ENCODE assay signal across 20 cellular contexts in genomic region chr15:78615151-78615589, GRCh38. TPM values are rescaled to one million over a fixed set of nuclear protein-coding genes. Genes with fewer than 3 reads are reported as not detected.
"Had no signal": no experiment of that assay in that cellular context is flagged by ENCODE, and none has a peak within 500 bp of the region (broad histone marks: within the 10 kb centered on the region; RNA-seq: fewer than 3 reads in every experiment).

No MANE protein-coding gene starts in this region.

- H3K4me3 Mint-ChIP-seq: dendritic cell treated with granulocyte-macrophage colony-stimulating factor and Interleukin-4, amounts not matched to agents 40 ng/mL and 50 ng/mL, for 4 days; nephron progenitor cell had no signal

- DNase-seq: esophagus squamous epithelium; foreskin fibroblast; glutamatergic neuron; kidney; left cardiac atrium; left ventricle myocardium superior; mesenchymal stem cell; naive B cell; nephron progenitor cell; sigmoid colon; stimulated activated CD4-positive, alpha-beta T cell treated with anti-CD3 and anti-CD28 coated beads, Interleukin-12 subunit alpha, Interleukin-12 subunit beta, amount 100 ng/mL, for 4 hours; stimulated activated naive CD4-positive, alpha-beta T cell; trophoblast cell; uterus had no signal

- H3K36me3 ChIP-seq: esophagus squamous epithelium, gastroesophageal sphincter, sigmoid colon, uterus had no signal

- H3K9me3 Mint-ChIP-seq: dendritic cell treated with granulocyte-macrophage colony-stimulating factor and Interleukin-4, amounts not matched to agents 40 ng/mL and 50 ng/mL, for 4 days had no signal

- H3K4me3 ChIP-seq: esophagus squamous epithelium, gastroesophageal sphincter, lung, sigmoid colon, skin epidermis, uterus had no signal

- H3K9me3 ChIP-seq: esophagus squamous epithelium, gastroesophageal sphincter, sigmoid colon, uterus had no signal

- H3K27ac Mint-ChIP-seq: dendritic cell treated with granulocyte-macrophage colony-stimulating factor and Interleukin-4, amounts not matched to agents 40 ng/mL and 50 ng/mL, for 4 days; naive B cell; nephron progenitor cell had no signal

- H3K36me3 Mint-ChIP-seq: naive B cell had no signal

- H3K27ac ChIP-seq: esophagus squamous epithelium, gastroesophageal sphincter, sigmoid colon, skin epidermis, uterus had no signal

RNA-seq across cellular contexts. Expression of gene CHRNA3, which starts 5.6 kb away (rescaled TPM):
- total RNA-seq: kidney, left ventricle myocardium superior, pulmonary artery endothelial cell had no signal

RNA-seq across cellular contexts. Expression of gene CHRNB4, which starts 25.8 kb away (rescaled TPM):
- total RNA-seq: left ventricle myocardium superior, lung, omental fat pad, pulmonary artery endothelial cell had no signal
